In the genomic region with DNA sequence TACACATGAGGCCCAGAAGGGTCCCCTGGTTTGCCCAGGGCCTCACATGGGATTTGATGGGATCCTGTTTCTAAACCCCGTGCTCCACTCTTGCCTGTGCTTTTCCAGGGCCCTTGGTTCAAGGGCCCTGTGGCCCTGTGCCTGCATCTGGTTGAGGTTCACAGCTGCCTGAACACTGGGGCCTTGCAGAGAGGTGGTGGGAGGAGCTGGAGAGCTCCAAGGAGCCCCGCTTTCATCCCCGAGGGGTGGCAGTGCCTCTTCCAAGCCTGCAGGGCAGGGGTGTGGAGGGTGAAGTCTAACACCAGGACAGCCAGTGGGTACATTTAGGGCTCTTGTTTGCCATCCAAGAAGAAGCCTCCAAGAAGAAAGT, we compare ENCODE assay signal across 24 cellular contexts.
A peak's percentile ranks its signal among the peaks of the same experiment; 100 is the strongest.
DNase-seq lines count a peak whose midpoint lies in the region; ATAC-seq, FAIRE-seq and TF ChIP-seq lines count a peak whose summit lies in the region.
"Had no signal": no experiment of that assay in that cellular context is flagged by ENCODE, and none has a peak within 500 bp of the region (broad histone marks: within the 10 kb centered on the region; RNA-seq: fewer than 3 reads in every experiment).

No MANE protein-coding gene starts in this region.

- no peaks in the 10 kb centered on the region for H3K9me3 ChIP-seq in H1 (ENCODE audit: insufficient read depth in 2 of 2, low read depth in 1 of 2, low read length in 1 of 2)
- no peaks in the 10 kb centered on the region for H3K9me3 ChIP-seq in neuronal stem cell (replicated peaks in 1 of 2; ENCODE audit: control insufficient read depth in 2 of 2, insufficient read depth in 1 of 2, low read depth in 1 of 2, low read length in 2 of 2)
- no peaks in the 10 kb centered on the region for H3K9me3 ChIP-seq in transverse colon
- H3K9me3 ChIP-seq: left lung, psoas muscle had no signal

- H4K20me1 ChIP-seq in H1 (replicated peaks in 1 of 2; ENCODE audit: control insufficient read depth in 1 of 2, insufficient read depth in 2 of 2, low read length in 2 of 2): peaks cover 3 to 23% of the 10 kb centered on the region in 2 experiments

- H3K4me3 ChIP-seq in H1 (ENCODE audit: extremely low read depth in 1 of 4, insufficient read depth in 2 of 4, low read depth in 3 of 4, low read length in 4 of 4): no peak overlapping the region
- H3K4me3 ChIP-seq in neuronal stem cell (ENCODE audit: low read length in 2 of 2): no peak overlapping the region
- H3K4me3 ChIP-seq in transverse colon: no peak overlapping the region
- H3K4me3 ChIP-seq: left lung, psoas muscle had no signal

- H3K27me3 Mint-ChIP-seq in activated naive CD8-positive, alpha-beta T cell treated with anti-CD3 and anti-CD28 coated beads for 36 hours: no peaks in the 10 kb centered on the region
- H3K27me3 Mint-ChIP-seq: CD4-positive, CD25-positive, alpha-beta regulatory T cell; IgD-negative memory B cell; naive B cell; stimulated activated naive B cell treated with anti-CD40 and anti-IgM and Interleukin-4, amounts not matched to agents 10 μg/mL and 1 μg/mL and 100 μg/mL, for 72 hours had no signal

- no peak for FAIRE-seq in H1 (lab: Jason Lieb, UNC)
- FAIRE-seq: G401.6 had no signal

- CTCF ChIA-PET in H1 (lab: Charles Lee; ENCODE audit: partially characterized antibody): interaction anchor here (0.5 to 2.9 kb wide), 4 partner anchors 15 to 139 kb away, joined by 3 to 11 read pairs (median 6); no protein-coding TSS in a partner anchor

- no peak overlapping the region for H3K27ac ChIP-seq in H1 (ENCODE audit: low read depth, low read length)
- H3K27ac ChIP-seq in neuronal stem cell (replicated peaks; ENCODE audit: low read length): no peak overlapping the region
- H3K27ac ChIP-seq in transverse colon: peak overlapping the region; percentile 49 to 74 (median 62)
- H3K27ac ChIP-seq: 22Rv1, psoas muscle had no signal

- H4K91ac ChIP-seq in H1 (replicated peaks; ENCODE audit: insufficient read length, low read length) (no peak overlapping the region), neuronal stem cell (ENCODE audit: low read depth, low read length, poor library complexity) (no peak overlapping the region)

- H2AFZ ChIP-seq in H1 (ENCODE audit: low read length) (no peak overlapping the region), neuronal stem cell (ENCODE audit: low read length) (no peak overlapping the region)

- H3K79me2 ChIP-seq in H1 (ENCODE audit: control insufficient read depth in 1 of 2, insufficient read depth in 2 of 2, low read length in 2 of 2): peaks cover 0 to 19% of the 10 kb centered on the region in 2 experiments; a peak in 2 of 4 replicates

- no peak overlapping the region for H3K9ac ChIP-seq in H1 (replicated peaks in 1 of 4; ENCODE audit: extremely low read depth in 1 of 4, low read depth in 3 of 4, low read length in 3 of 4)
- H3K9ac ChIP-seq in neuronal stem cell (ENCODE audit: low read depth, low read length, poor library complexity): peak overlapping the region; percentile 7

- DNase-seq in Right ventricle myocardium superior: peak; percentile 5
- DNase-seq in left cardiac atrium: no peak
- DNase-seq in H1 (ENCODE audit: low read depth in 1 of 2, low spot score in 2 of 2): no peak
- DNase-seq in neuronal stem cell (ENCODE audit: low spot score): no peak
- no peak for DNase-seq in transverse colon
- DNase-seq in SKM-1 (lab: John Stamatoyannopoulos, UW; ENCODE audit: unreplicated experiment): no peak
- DNase-seq in activated naive CD8-positive, alpha-beta T cell treated with anti-CD3 and anti-CD28 coated beads for 36 hours: no peak
- DNase-seq: activated CD4-positive, alpha-beta memory T cell treated with anti-CD3 and anti-CD28 coated beads for 36 hours; activated CD8-positive, alpha-beta memory T cell treated with anti-CD3 and anti-CD28 coated beads, Interleukin-2, amount 50 U/mL, for 4 hours; activated naive CD4-positive, alpha-beta T cell treated with Interleukin-2 at 50 U/mL for 16 hours; Calu3; CD4-positive, CD25-positive, alpha-beta regulatory T cell; DMS79; naive B cell; NCI-H146; NCI-H2107; stimulated activated naive B cell treated with anti-CD40 and anti-IgM and Interleukin-4, amounts not matched to agents 10 μg/mL and 1 μg/mL and 100 μg/mL, for 72 hours had no signal

- H3K4me2 ChIP-seq in H1 (ENCODE audit: insufficient read depth in 1 of 2, low read depth in 2 of 2, low read length in 2 of 2) (no peak overlapping the region), neuronal stem cell (ENCODE audit: insufficient read depth, low read length, poor library complexity, severe bottlenecking) (no peak overlapping the region)

- no peaks in the 10 kb centered on the region for H3K9me3 Mint-ChIP-seq in activated naive CD8-positive, alpha-beta T cell treated with anti-CD3 and anti-CD28 coated beads for 36 hours
- H3K9me3 Mint-ChIP-seq: activated CD4-positive, alpha-beta memory T cell treated with anti-CD3 and anti-CD28 coated beads for 36 hours; activated T-helper 1 cell treated with anti-CD3 and anti-CD28 coated beads, Interleukin-12 subunit alpha, Interleukin-12 subunit beta, Interleukin-2, Interleukin-4 antibody, amounts not matched to agents 30 ng/mL and 10 ng/mL and 1 ng/mL, durations not matched to agents 14 hours and 24 hours and 36 hours; CD4-positive, CD25-positive, alpha-beta regulatory T cell; IgD-negative memory B cell; naive B cell; stimulated activated naive B cell treated with anti-CD40 and anti-IgM and Interleukin-4, amounts not matched to agents 10 μg/mL and 1 μg/mL and 100 μg/mL, for 72 hours had no signal

- POLR2A ChIA-PET in H1 (lab: Charles Lee; ENCODE audit: partially characterized antibody): no interaction called here

- H3K14ac ChIP-seq in H1 (ENCODE audit: insufficient read length) (no peak overlapping the region), neuronal stem cell (ENCODE audit: low read length) (no peak overlapping the region)

- H2BK5ac ChIP-seq in H1 (ENCODE audit: low read depth, low read length): peak overlapping the region; percentile 76; the same call in 1 of the 2 replicates
- H2BK5ac ChIP-seq in neuronal stem cell (ENCODE audit: low read length): no peak overlapping the region

- H2BK20ac ChIP-seq in H1 (ENCODE audit: low read length): no peak overlapping the region

- no peak for TF ChIP-seq EP300 in H1 (IDR thresholded peaks at IDR 0.05; ENCODE audit: borderline replicate concordance in 1 of 2, low read depth in 2 of 2, low read length in 2 of 2)
- no peak for TF ChIP-seq EP300 in transverse colon (IDR thresholded peaks at IDR 0.05; ENCODE audit: low read depth)

- no peak overlapping the region for H3K23ac ChIP-seq in H1 (ENCODE audit: insufficient read length)
- H3K23ac ChIP-seq in neuronal stem cell (ENCODE audit: low read depth, low read length, poor library complexity): no peak overlapping the region

- ATAC-seq in Right ventricle myocardium superior (ENCODE audit: poor library complexity) (no peak), left cardiac atrium (no peak), esophagus mucosa (no peak)
- ATAC-seq: stimulated activated naive B cell treated with anti-CD40 and anti-IgM and Interleukin-4, amounts not matched to agents 10 μg/mL and 1 μg/mL and 100 μg/mL, for 72 hours had no signal

- H3K27ac Mint-ChIP-seq in activated naive CD8-positive, alpha-beta T cell treated with anti-CD3 and anti-CD28 coated beads for 36 hours: no peak overlapping the region
- H3K27ac Mint-ChIP-seq: activated CD4-positive, alpha-beta memory T cell treated with anti-CD3 and anti-CD28 coated beads for 36 hours; activated T-helper 1 cell treated with anti-CD3 and anti-CD28 coated beads, Interleukin-12 subunit alpha, Interleukin-12 subunit beta, Interleukin-2, Interleukin-4 antibody, amounts not matched to agents 30 ng/mL and 10 ng/mL and 1 ng/mL, durations not matched to agents 14 hours and 24 hours and 36 hours; CD4-positive, CD25-positive, alpha-beta regulatory T cell; IgD-negative memory B cell; naive B cell; stimulated activated naive B cell treated with anti-CD40 and anti-IgM and Interleukin-4, amounts not matched to agents 10 μg/mL and 1 μg/mL and 100 μg/mL, for 72 hours had no signal

- H3K36me3 ChIP-seq in H1 (ENCODE audit: control insufficient read depth in 2 of 4, insufficient read depth in 4 of 4, low read length in 3 of 4) (peaks cover 0 to 4% (median 0%) of the 10 kb centered on the region in 4 experiments; a peak in 2 of 8 replicates), neuronal stem cell (replicated peaks in 1 of 2; ENCODE audit: control insufficient read depth in 2 of 2, insufficient read depth in 2 of 2, low read length in 2 of 2) (peaks cover 8 to 83% of the 10 kb centered on the region in 2 donors), transverse colon (no peaks in the 10 kb centered on the region)
- H3K36me3 ChIP-seq: left lung had no signal

- no peak overlapping the region for H3K56ac ChIP-seq in H1 (replicated peaks; ENCODE audit: insufficient read length, low read depth, low read length)

- no peaks in the 10 kb centered on the region for H3K36me3 Mint-ChIP-seq in activated naive CD8-positive, alpha-beta T cell treated with anti-CD3 and anti-CD28 coated beads for 36 hours
- H3K36me3 Mint-ChIP-seq: activated CD4-positive, alpha-beta memory T cell treated with anti-CD3 and anti-CD28 coated beads for 36 hours; CD4-positive, CD25-positive, alpha-beta regulatory T cell; IgD-negative memory B cell; naive B cell; stimulated activated naive B cell treated with anti-CD40 and anti-IgM and Interleukin-4, amounts not matched to agents 10 μg/mL and 1 μg/mL and 100 μg/mL, for 72 hours had no signal

- H2AK5ac ChIP-seq in H1 (ENCODE audit: low read depth, low read length): no peak overlapping the region
- no peak overlapping the region for H2AK5ac ChIP-seq in neuronal stem cell (ENCODE audit: low read depth, low read length)

- H3K27me3 ChIP-seq in H1 (replicated peaks in 1 of 4; ENCODE audit: control insufficient read depth in 3 of 4, extremely low read depth in 1 of 4, insufficient read depth in 3 of 4, low read length in 3 of 4) (no peaks in the 10 kb centered on the region), neuronal stem cell (ENCODE audit: control insufficient read depth in 3 of 3, insufficient read depth in 3 of 3, low read depth in 1 of 3, low read length in 3 of 3) (no peaks in the 10 kb centered on the region), transverse colon (no peaks in the 10 kb centered on the region)

- no peaks in the 10 kb centered on the region for H3K4me1 Mint-ChIP-seq in activated naive CD8-positive, alpha-beta T cell treated with anti-CD3 and anti-CD28 coated beads for 36 hours
- H3K4me1 Mint-ChIP-seq: CD4-positive, CD25-positive, alpha-beta regulatory T cell; IgD-negative memory B cell; stimulated activated naive B cell treated with anti-CD40 and anti-IgM and Interleukin-4, amounts not matched to agents 10 μg/mL and 1 μg/mL and 100 μg/mL, for 72 hours had no signal

- no peak overlapping the region for H2BK15ac ChIP-seq in H1 (ENCODE audit: low read length)
- no peak overlapping the region for H2BK15ac ChIP-seq in neuronal stem cell (ENCODE audit: low read length)

- TF ChIP-seq POLR2A in H1 (IDR thresholded peaks at IDR 0.05; ENCODE audit: control extremely low read depth in 1 of 2, low read depth in 2 of 2, low read length in 2 of 2) (no peak), transverse colon (IDR thresholded peaks at IDR 0.05) (no peak)

- H4K8ac ChIP-seq in H1 (ENCODE audit: extremely low read depth, insufficient read depth, low read length): no peak overlapping the region
- no peak overlapping the region for H4K8ac ChIP-seq in neuronal stem cell (ENCODE audit: low read depth, low read length)

- no peak overlapping the region for H4K5ac ChIP-seq in H1 (ENCODE audit: insufficient read length, low read depth, low read length)

- peaks cover 12% of the 10 kb centered on the region for H3K79me1 ChIP-seq in H1 (ENCODE audit: low read depth, low read length)
- H3K79me1 ChIP-seq in neuronal stem cell (ENCODE audit: low read depth, low read length): peaks cover 19% of the 10 kb centered on the region

- in situ Hi-C loops in transverse colon (cut with MboI; ENCODE audit: low pct_ligation_motif_present in 1 of 4, low pct_unique_long_range_greater_than_20kb in 1 of 4, low sequenced_read_pairs in 3 of 4): no loop called here

- TF ChIP-seq CTCF in H1 (IDR thresholded peaks at IDR 0.05; ENCODE audit: control extremely low read depth in 1 of 3, insufficient read depth in 1 of 3, low read depth in 1 of 3, low read length in 3 of 3): no peak
- TF ChIP-seq CTCF in transverse colon (IDR thresholded peaks at IDR 0.05): no peak

- WGBS in H1 (ENCODE audit: extremely low coverage in 1 of 2, insufficient coverage in 1 of 2, insufficient read length in 1 of 2, insufficient replicate concordance in 2 of 2, low coverage in 1 of 2, low lambda C conversion rate in 2 of 2, missing lambda C conversion rate in 1 of 2), 2 experiments: 94% methylated on average over 3 of the region's 3 CpGs; no CpG with 5 or more reads in 1 of the 2 experiments
- WGBS in neuronal stem cell (ENCODE audit: extremely low coverage in 2 of 2, insufficient read length in 2 of 2, insufficient replicate concordance in 1 of 2), 2 donors: no CpG with 5 or more reads among the region's 3 CpGs
- 92% methylated on average over 3 of the region's 3 CpGs; no CpG with 5 or more reads in 1 of the 2 donors for WGBS in transverse colon (ENCODE audit: low coverage in 1 of 2), 2 donors

- H2BK120ac ChIP-seq in H1 (replicated peaks; ENCODE audit: low read depth, low read length): no peak overlapping the region
- no peak overlapping the region for H2BK120ac ChIP-seq in neuronal stem cell (ENCODE audit: low read depth, low read length)

- TF ChIP-seq RAD21 in H1 (IDR thresholded peaks at IDR 0.05 in 1 of 2, conservative IDR thresholded peaks at IDR 0.05 in 1 of 2; ENCODE audit: low read depth in 2 of 2, low read length in 2 of 2): no peak

- intact Hi-C loops in Right ventricle myocardium superior (cut with DNase I): no loop called here
- intact Hi-C loops in left cardiac atrium (cut with DNase I): no loop called here
- intact Hi-C loops in transverse colon (cut with DNase I; ENCODE audit: low total_unique reads): no loop called here

- H3K4me1 ChIP-seq in H1 (replicated peaks in 1 of 4; ENCODE audit: control insufficient read depth in 3 of 4, insufficient read depth in 4 of 4, low read length in 3 of 4): peaks cover 0 to 17% (median 11%) of the 10 kb centered on the region in 4 experiments; a peak in 6 of 7 replicates
- peaks cover 16 to 17% of the 10 kb centered on the region in 2 donors for H3K4me1 ChIP-seq in neuronal stem cell (ENCODE audit: control insufficient read depth in 2 of 2, insufficient read depth in 1 of 2, low read depth in 1 of 2, low read length in 2 of 2)
- H3K4me1 ChIP-seq in transverse colon: peaks cover 0 to 25% (median 9%) of the 10 kb centered on the region in 4 donors
- H3K4me1 ChIP-seq: psoas muscle had no signal

- no peaks in the 10 kb centered on the region for H3K23me2 ChIP-seq in H1 (ENCODE audit: low read depth, low read length)

- H3K4ac ChIP-seq in H1 (replicated peaks; ENCODE audit: insufficient read length, low read depth, low read length) (no peak overlapping the region), neuronal stem cell (ENCODE audit: low read length) (no peak overlapping the region)

- H3K18ac ChIP-seq in H1 (ENCODE audit: extremely low read depth, low read length) (no peak overlapping the region; the same call in 1 of the 2 replicates), neuronal stem cell (ENCODE audit: low read length) (no peak overlapping the region)

- no peak overlapping the region for H3K4me3 Mint-ChIP-seq in activated naive CD8-positive, alpha-beta T cell treated with anti-CD3 and anti-CD28 coated beads for 36 hours
- H3K4me3 Mint-ChIP-seq: activated CD4-positive, alpha-beta memory T cell treated with anti-CD3 and anti-CD28 coated beads for 36 hours; activated T-helper 1 cell treated with anti-CD3 and anti-CD28 coated beads, Interleukin-12 subunit alpha, Interleukin-12 subunit beta, Interleukin-2, Interleukin-4 antibody, amounts not matched to agents 30 ng/mL and 10 ng/mL and 1 ng/mL, durations not matched to agents 14 hours and 24 hours and 36 hours; CD4-positive, CD25-positive, alpha-beta regulatory T cell; IgD-negative memory B cell; naive B cell; stimulated activated naive B cell treated with anti-CD40 and anti-IgM and Interleukin-4, amounts not matched to agents 10 μg/mL and 1 μg/mL and 100 μg/mL, for 72 hours had no signal

- H2BK12ac ChIP-seq in H1 (ENCODE audit: low read depth, low read length): no peak overlapping the region
- H2BK12ac ChIP-seq in neuronal stem cell (ENCODE audit: low read length): no peak overlapping the region

Comparison
In these comparisons a context has a peak if more than half of its experiments do, and no peak if none do; other contexts are left out.
1. H3K27ac ChIP-seq: peak in transverse colon (4 of 4); none in H1 (single experiment) and neuronal stem cell (single experiment).